In genomic region chr11:70620510-70621184, GRCh38 we compare ENCODE assay signal across 33 cellular contexts.
"Had no signal": no experiment of that assay in that cellular context is flagged by ENCODE, and none has a peak within 500 bp of the region (broad histone marks: within the 10 kb centered on the region; RNA-seq: fewer than 3 reads in every experiment).

No MANE protein-coding gene starts in this region.

- H3K4me3 ChIP-seq: adrenal gland, ascending aorta, body of pancreas, breast epithelium, cardiac muscle cell had no signal

- FAIRE-seq: astrocyte, bronchial epithelial cell had no signal

- H3K27ac ChIP-seq: adrenal gland, ascending aorta, body of pancreas, brain microvascular endothelial cell, breast epithelium, cardiac muscle cell had no signal

- H3K9me3 ChIP-seq: adrenal gland, body of pancreas had no signal

- ATAC-seq: activated naive CD4-positive, alpha-beta T cell treated with anti-CD3 and anti-CD28 coated beads, Interleukin-2, amount 50 U/mL, for 72 hours; activated naive CD8-positive, alpha-beta T cell treated with anti-CD3 and anti-CD28 coated beads, Interleukin-2, amount 50 U/mL, for 24 hours; activated T-cell treated with anti-CD3 and anti-CD28 coated beads, Interleukin-2, amount 50 U/mL, for 4 hours; activated T-cell treated with anti-CD3 and anti-CD28 coated beads, Interleukin-2, amount 50 U/mL, for 72 hours; activated T-helper 17 cell treated with anti-CD3 and anti-CD28 coated beads, Interleukin-2, amount 50 U/mL, for 72 hours; body of pancreas had no signal

- H3K36me3 ChIP-seq: adrenal gland, ascending aorta, brain microvascular endothelial cell, breast epithelium, cardiac muscle cell had no signal

- H3K4me1 ChIP-seq: ascending aorta, body of pancreas, breast epithelium had no signal

- H3K27me3 ChIP-seq: adrenal gland, ascending aorta, body of pancreas, brain microvascular endothelial cell, breast epithelium, cardiac muscle cell had no signal

- DNase-seq: activated effector memory CD4-positive, alpha-beta T cell treated with anti-CD3 and anti-CD28 coated beads, Interleukin-2, amount 50 U/mL, for 16 hours; activated effector memory CD4-positive, alpha-beta T cell treated with Interleukin-2 at 50 U/mL for 16 hours; activated gamma-delta T cell; activated gamma-delta T cell treated with Interleukin-2 at 50 U/mL for 16 hours; activated naive CD4-positive, alpha-beta T cell; activated naive CD4-positive, alpha-beta T cell treated with anti-CD3 and anti-CD28 coated beads for 36 hours; activated naive CD4-positive, alpha-beta T cell treated with anti-CD3 and anti-CD28 coated beads, Interleukin-2, amount 10 ng/mL, durations not matched to agents 7 days and 5 days; activated naive CD4-positive, alpha-beta T cell treated with anti-CD3 and anti-CD28 coated beads, Interleukin-2, amount 50 U/mL, for 16 hours; activated naive CD4-positive, alpha-beta T cell treated with Interleukin-2 at 50 U/mL for 16 hours; activated naive CD8-positive, alpha-beta T cell treated with anti-CD3 and anti-CD28 coated beads for 36 hours; activated naive CD8-positive, alpha-beta T cell treated with anti-CD3 and anti-CD28 coated beads, Interleukin-2, amount 10 ng/mL, durations not matched to agents 7 days and 5 days; activated naive CD8-positive, alpha-beta T cell treated with anti-CD3 and anti-CD28 coated beads, Interleukin-2, amount 50 U/mL, for 24 hours; activated T-cell treated with anti-CD3 and anti-CD28 coated beads, Interleukin-2, amount 50 U/mL, for 24 hours; activated T-cell treated with anti-CD3 and anti-CD28 coated beads, Interleukin-2, amount 50 U/mL, for 4 hours; activated T-cell treated with anti-CD3 and anti-CD28 coated beads, Interleukin-2, amount 50 U/mL, for 48 hours; activated T-cell treated with anti-CD3 and anti-CD28 coated beads, Interleukin-2, amount 50 U/mL, for 72 hours; adrenal gland; amniotic stem cell; amygdala; anterior cingulate cortex; aorta; body of pancreas; brain microvascular endothelial cell; caudate nucleus; central memory CD4-positive, alpha-beta T cell; cerebellar nuclear complex had no signal
